ENCODE assay signal across 9 cellular contexts in genomic region chr19:11356074-11356397, GRCh38. TPM values are rescaled to one million over a fixed set of nuclear protein-coding genes. Genes with fewer than 3 reads are reported as not detected.
DNase-seq lines count a peak whose midpoint lies in the region; ATAC-seq, FAIRE-seq and TF ChIP-seq lines count a peak whose summit lies in the region.
"Had no signal": no experiment of that assay in that cellular context is flagged by ENCODE, and none has a peak within 500 bp of the region (broad histone marks: within the 10 kb centered on the region; RNA-seq: fewer than 3 reads in every experiment).

No MANE protein-coding gene starts in this region.

- intact Hi-C loops in left lung (cut with DNase I) = no loop called here

- H3K9me3 ChIP-seq in adipocyte (ENCODE audit: control insufficient read depth, low read length) (no peaks in the 10 kb centered on the region), left lung (no peaks in the 10 kb centered on the region), subcutaneous abdominal adipose tissue (ENCODE audit: control insufficient read depth in 5 of 5, low read length in 5 of 5) (no peaks in the 10 kb centered on the region), Karpas-422 (ENCODE audit: low read length) (no peaks in the 10 kb centered on the region)
- H3K9me3 ChIP-seq: adrenal gland had no signal

- H3K4me1 ChIP-seq in adipocyte (ENCODE audit: control insufficient read depth, insufficient read depth, low read length) (peaks cover 11% of the 10 kb centered on the region), left lung (peaks cover 0 to 17% of the 10 kb centered on the region in 2 donors), subcutaneous abdominal adipose tissue (ENCODE audit: control insufficient read depth in 5 of 5, insufficient read depth in 5 of 5, low read length in 5 of 5) (peaks cover 4 to 16% (median 12%) of the 10 kb centered on the region in 5 donors), Karpas-422 (ENCODE audit: low read length) (no peaks in the 10 kb centered on the region)

- TF ChIP-seq CTCF in left lung (IDR thresholded peaks at IDR 0.05) (no peak), D721Med (IDR thresholded peaks at IDR 0.05; ENCODE audit: insufficient read depth, missing control alignments) (no peak)

- H3K9ac ChIP-seq in adipocyte (ENCODE audit: low read length) = peak overlapping the region; percentile 84
- H3K9ac ChIP-seq in subcutaneous abdominal adipose tissue (ENCODE audit: low read length in 5 of 5) = peak overlapping the region in 3 of 5 donors; percentile 31 to 84 (median 78)
- no peak overlapping the region for H3K9ac ChIP-seq in Karpas-422 (ENCODE audit: low read length)

- DNase-seq in T-helper 2 cell treated with Interferon-gamma antibody and Interleukin-4, amounts not matched to agents 5 μg/mL and 100 μg/mL, for 36 hours (ENCODE audit: low spot score) = no peak
- DNase-seq in T-helper 2 cell (no peak), adipocyte (ENCODE audit: low read depth) (no peak), left lung (no peak), Karpas-422 (no peak), D721Med (ENCODE audit: insufficient read length, low spot score) (no peak)

- ATAC-seq in left lung (no peak), GM19452 (IDR thresholded peaks at IDR 0.05; ENCODE audit: unreplicated experiment) (no peak)

- no peak for FAIRE-seq in D721Med (lab: Jason Lieb, UNC)

- no peak overlapping the region for H3K27ac ChIP-seq in left lung
- no peak overlapping the region for H3K27ac ChIP-seq in subcutaneous abdominal adipose tissue (ENCODE audit: low read depth, low read length)
- H3K27ac ChIP-seq in Karpas-422 (ENCODE audit: low read length) = no peak overlapping the region

- H3K27me3 ChIP-seq in adipocyte (replicated peaks; ENCODE audit: control insufficient read depth, insufficient read depth, low read length) (no peaks in the 10 kb centered on the region), left lung (no peaks in the 10 kb centered on the region), subcutaneous abdominal adipose tissue (ENCODE audit: control insufficient read depth in 5 of 5, insufficient read depth in 4 of 5, low read length in 5 of 5) (no peaks in the 10 kb centered on the region), Karpas-422 (ENCODE audit: low read length) (no peaks in the 10 kb centered on the region)
- H3K27me3 ChIP-seq: adrenal gland had no signal

- H2AFZ ChIP-seq in Karpas-422 (ENCODE audit: low read length) = no peak overlapping the region

- no peak overlapping the region for H3K4me2 ChIP-seq in Karpas-422 (ENCODE audit: low read depth, low read length, poor library complexity, severe bottlenecking)

- peaks cover 18% of the 10 kb centered on the region for H3K36me3 ChIP-seq in adipocyte (ENCODE audit: control insufficient read depth, insufficient read depth, low read length, severe bottlenecking)
- peaks cover 0 to 19% of the 10 kb centered on the region in 2 donors for H3K36me3 ChIP-seq in left lung
- peaks cover 0 to 18% (median 11%) of the 10 kb centered on the region in 5 donors for H3K36me3 ChIP-seq in subcutaneous abdominal adipose tissue (ENCODE audit: control insufficient read depth in 5 of 5, insufficient read depth in 5 of 5, low read length in 5 of 5)
- no peaks in the 10 kb centered on the region for H3K36me3 ChIP-seq in Karpas-422 (ENCODE audit: insufficient read depth, low read length)

- no peaks in the 10 kb centered on the region for H3K9me2 ChIP-seq in Karpas-422 (replicated peaks; ENCODE audit: insufficient read depth, low read length)

- H3K79me2 ChIP-seq in Karpas-422 (ENCODE audit: low read length) = no peaks in the 10 kb centered on the region

- peak overlapping the region; percentile 12 for H3K27ac Mint-ChIP-seq in T-helper 2 cell treated with Interferon-gamma antibody and Interleukin-4, amounts not matched to agents 5 μg/mL and 100 μg/mL, for 36 hours

- H3K4me3 Mint-ChIP-seq in T-helper 2 cell treated with Interferon-gamma antibody and Interleukin-4, amounts not matched to agents 5 μg/mL and 100 μg/mL, for 36 hours = peak overlapping the region; percentile 77

- peaks cover 5% of the 10 kb centered on the region for H3K4me1 Mint-ChIP-seq in T-helper 2 cell treated with Interferon-gamma antibody and Interleukin-4, amounts not matched to agents 5 μg/mL and 100 μg/mL, for 36 hours (ENCODE audit: low read depth)

- H3K36me3 Mint-ChIP-seq in T-helper 2 cell treated with Interferon-gamma antibody and Interleukin-4, amounts not matched to agents 5 μg/mL and 100 μg/mL, for 36 hours (ENCODE audit: low read depth) = no peaks in the 10 kb centered on the region

- peak overlapping the region; percentile 81 for H3K4me3 ChIP-seq in adipocyte (ENCODE audit: low read length)
- peak overlapping the region; percentile 44 to 58 for H3K4me3 ChIP-seq in left lung
- H3K4me3 ChIP-seq in subcutaneous abdominal adipose tissue (ENCODE audit: low read depth in 1 of 5, low read length in 5 of 5) = peak overlapping the region; percentile 54 to 85 (median 68)
- no peak overlapping the region for H3K4me3 ChIP-seq in Karpas-422 (ENCODE audit: low read length)

- H4K20me1 ChIP-seq in Karpas-422 (ENCODE audit: insufficient read depth, low read depth, low read length) = no peaks in the 10 kb centered on the region

- H3K27me3 Mint-ChIP-seq in T-helper 2 cell treated with Interferon-gamma antibody and Interleukin-4, amounts not matched to agents 5 μg/mL and 100 μg/mL, for 36 hours (ENCODE audit: low read depth) = peaks cover 6% of the 10 kb centered on the region

- H3K9me3 Mint-ChIP-seq in T-helper 2 cell treated with Interferon-gamma antibody and Interleukin-4, amounts not matched to agents 5 μg/mL and 100 μg/mL, for 36 hours = no peaks in the 10 kb centered on the region

RNA-seq across cellular contexts. Expression of gene PLPPR2, which starts 0.8 kb away (rescaled TPM):
- total RNA-seq in left lung = 10 to 100 TPM; 31.0 to 36.3 TPM
- total RNA-seq in Karpas-422 (2014; rRNA removed; shearing (Covaris generic); ENCODE audit: low replicate concordance) = 0.43 and 0.67 TPM in 2 replicates

RNA-seq across cellular contexts. Expression of gene CCDC159, which starts 9.7 kb away (rescaled TPM):
- 10 to 100 TPM; 29.9 to 32.8 TPM for total RNA-seq in left lung
- 2.9 and 14.8 TPM in 2 replicates for total RNA-seq in Karpas-422 (2014; rRNA removed; shearing (Covaris generic); ENCODE audit: low replicate concordance)

RNA-seq across cellular contexts. Expression of gene TMEM205, which starts 10.0 kb away (rescaled TPM):
- 10 to 100 TPM; 71.4 to 88.0 TPM for total RNA-seq in left lung
- 103 and 156 TPM in 2 replicates for total RNA-seq in Karpas-422 (2014; rRNA removed; shearing (Covaris generic); ENCODE audit: low replicate concordance)

RNA-seq across cellular contexts. Expression of gene RAB3D, which starts 16.6 kb away (rescaled TPM):
- total RNA-seq in left lung = 10 to 100 TPM; 65.4 to 71.6 TPM
- 8.6 and 9.0 TPM in 2 replicates for total RNA-seq in Karpas-422 (2014; rRNA removed; shearing (Covaris generic); ENCODE audit: low replicate concordance)

RNA-seq across cellular contexts. Expression of gene SWSAP1, which starts 18.4 kb away (rescaled TPM):
- 1 to 10 TPM; 3.1 to 3.2 TPM for total RNA-seq in left lung
- 7.4 and 12.6 TPM in 2 replicates for total RNA-seq in Karpas-422 (2014; rRNA removed; shearing (Covaris generic); ENCODE audit: low replicate concordance)

Comparison
In these comparisons a context has a peak if more than half of its experiments do, and no peak if none do; other contexts are left out.
1. RNA of gene PLPPR2, which starts 0.8 kb away (total RNA-seq): 31.0 to 36.3 TPM in left lung; 0.43 to 0.67 TPM in Karpas-422; every median in the first group is over 10 times any median in the second.